ENCODE assay signal across 8 cellular contexts in the genomic region with DNA sequence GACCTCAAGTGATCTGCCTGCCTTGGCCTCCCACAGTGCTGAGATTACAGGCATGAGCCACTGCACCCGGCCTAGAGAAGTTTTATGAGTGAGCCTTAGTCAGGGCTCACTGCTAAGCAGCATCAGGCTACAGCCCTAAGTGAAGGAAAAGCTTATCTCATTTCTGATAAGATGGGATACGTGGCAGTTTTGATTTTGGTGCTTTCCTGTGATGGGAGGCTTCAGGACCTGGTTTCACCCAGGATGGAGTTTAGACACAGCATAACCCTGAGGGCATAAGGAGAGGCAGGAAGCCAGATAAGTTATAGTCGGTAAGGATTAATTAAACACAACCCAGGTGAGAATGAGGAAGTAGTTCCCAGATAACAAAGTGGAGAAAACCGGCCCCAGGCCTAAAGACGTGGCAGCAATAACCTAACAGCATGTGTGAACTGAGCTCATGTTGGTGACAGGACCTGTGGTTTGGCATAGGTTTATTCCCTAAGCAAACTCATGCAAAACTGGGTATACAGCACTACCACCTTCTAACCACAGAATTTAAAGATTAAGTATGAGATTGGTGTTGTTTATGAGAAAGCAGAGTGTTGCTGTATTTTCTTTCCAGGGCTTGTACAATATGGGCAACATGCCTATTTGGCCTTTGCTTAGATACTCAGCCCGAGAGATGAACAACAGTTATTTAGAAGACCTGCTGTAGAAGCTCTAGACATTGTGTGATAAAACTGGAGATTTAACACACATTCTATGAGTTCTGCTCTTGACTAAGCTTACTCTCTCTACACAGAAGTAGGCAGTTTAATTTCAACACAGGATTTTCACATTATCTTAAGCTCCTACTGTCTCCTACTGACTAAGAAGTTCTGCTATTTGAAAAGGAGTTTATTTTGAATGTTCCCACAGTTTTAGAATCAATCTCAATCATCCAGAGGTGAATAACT.
DNase-seq lines count a peak whose midpoint lies in the region; ATAC-seq and TF ChIP-seq lines count a peak whose summit lies in the region.

No MANE protein-coding gene starts in this region.

- H3K4me1 ChIP-seq in MM.1S (ENCODE audit: low read length): no peaks in the 10 kb centered on the region

- peaks cover 14% of the 10 kb centered on the region for H3K4me1 Mint-ChIP-seq in activated CD4-positive, alpha-beta T cell treated with anti-CD3 and anti-CD28 coated beads for 36 hours
- peaks cover 23% of the 10 kb centered on the region for H3K4me1 Mint-ChIP-seq in central memory CD8-positive, alpha-beta T cell

- no peaks in the 10 kb centered on the region for H3K27me3 ChIP-seq in MM.1S (replicated peaks; ENCODE audit: insufficient read depth, low read length)

- H3K27me3 Mint-ChIP-seq in activated CD4-positive, alpha-beta T cell treated with anti-CD3 and anti-CD28 coated beads for 36 hours: no peaks in the 10 kb centered on the region
- H3K27me3 Mint-ChIP-seq in central memory CD8-positive, alpha-beta T cell: peaks cover 6% of the 10 kb centered on the region

- H3K27ac ChIP-seq in MM.1S (ENCODE audit: low read length): no peak overlapping the region

- H3K4me3 ChIP-seq in MM.1S (ENCODE audit: low read length): no peak overlapping the region

- TF ChIP-seq CTCF in MM.1S (IDR thresholded peaks at IDR 0.05; ENCODE audit: low read length): no peak

- no peak overlapping the region for H3K4me3 Mint-ChIP-seq in activated CD4-positive, alpha-beta T cell treated with anti-CD3 and anti-CD28 coated beads for 36 hours
- no peak overlapping the region for H3K4me3 Mint-ChIP-seq in central memory CD8-positive, alpha-beta T cell

- ATAC-seq in activated CD4-positive, alpha-beta T cell treated with anti-CD3 and anti-CD28 coated beads for 36 hours: peak; percentile 88
- peak; percentile 94 for ATAC-seq in central memory CD8-positive, alpha-beta T cell (replicated peaks; ENCODE audit: extremely low read depth, poor library complexity, severe bottlenecking)

- CTCF ChIA-PET in activated CD4-positive, alpha-beta T cell treated with anti-CD3 and anti-CD28 coated beads for 36 hours (lab: Charles Lee): interaction anchor here (0.5 to 1.6 kb wide), 9 partner anchors 9 to 889 kb away, joined by 3 to 5 read pairs (median 4); no protein-coding TSS in a partner anchor

- no peak overlapping the region for H2AFZ ChIP-seq in MM.1S (ENCODE audit: low read length)

- peak; percentile 55 for DNase-seq in activated CD4-positive, alpha-beta T cell treated with anti-CD3 and anti-CD28 coated beads for 36 hours
- DNase-seq in activated CD4-positive, alpha-beta T cell treated with anti-CD3 and anti-CD28 coated beads for 4 hours: no peak
- peak; percentile 26 for DNase-seq in MV-4-11 (lab: John Stamatoyannopoulos, UW)
- peak in 1 of 2 donors; percentile 31 for DNase-seq in central memory CD8-positive, alpha-beta T cell (ENCODE audit: low spot score in 2 of 2)
- DNase-seq in stimulated activated CD8-positive, alpha-beta memory T cell treated with anti-CD3 and anti-CD28 coated beads, Interleukin-4, amount 100 ng/mL, for 48 hours: peak; percentile 25
- DNase-seq in NCI-H748 treated with DMSO at 0.1 percent for 48 hours (lab: John Stamatoyannopoulos, UW): no peak
- DNase-seq in KG1 (lab: John Stamatoyannopoulos, UW): no peak
- DNase-seq in MM.1S: no peak

- intact Hi-C loops in activated CD4-positive, alpha-beta T cell treated with anti-CD3 and anti-CD28 coated beads for 36 hours (cut with DNase I, micrococcal nuclease): loop anchor here (1.0 to 5.0 kb wide), 2 partner anchors 234 to 314 kb away; partner anchors contain the start of gene C1GALT1 (in 1 of the 2)

- no peaks in the 10 kb centered on the region for H3K36me3 ChIP-seq in MM.1S (replicated peaks; ENCODE audit: insufficient read depth, low read length)

- H3K27ac Mint-ChIP-seq in activated CD4-positive, alpha-beta T cell treated with anti-CD3 and anti-CD28 coated beads for 36 hours: peak overlapping the region; percentile 89
- H3K27ac Mint-ChIP-seq in central memory CD8-positive, alpha-beta T cell (ENCODE audit: low read depth): peak overlapping the region; percentile 64

- POLR2A ChIA-PET in activated CD4-positive, alpha-beta T cell treated with anti-CD3 and anti-CD28 coated beads for 36 hours (lab: Charles Lee): interaction anchor here (0.6 to 0.9 kb wide), 6 partner anchors 26 to 357 kb away, joined by 3 to 4 read pairs (median 3); no protein-coding TSS in a partner anchor

- H3K9me3 Mint-ChIP-seq in activated CD4-positive, alpha-beta T cell treated with anti-CD3 and anti-CD28 coated beads for 36 hours (ENCODE audit: low read depth): no peaks in the 10 kb centered on the region
- H3K9me3 Mint-ChIP-seq in central memory CD8-positive, alpha-beta T cell: no peaks in the 10 kb centered on the region

- H3K9me2 ChIP-seq in MM.1S (replicated peaks; ENCODE audit: insufficient read depth, low read length): no peaks in the 10 kb centered on the region

- H3F3A ChIP-seq in MM.1S (ENCODE audit: insufficient read depth, low read length): no peaks in the 10 kb centered on the region

- no peak overlapping the region for H3K9ac ChIP-seq in MM.1S (ENCODE audit: low read length)

- H3K9me3 ChIP-seq in MM.1S (replicated peaks; ENCODE audit: insufficient read depth, low read length): no peaks in the 10 kb centered on the region

- no peaks in the 10 kb centered on the region for H4K20me1 ChIP-seq in MM.1S (ENCODE audit: insufficient read depth, low read length)

- H3K4me2 ChIP-seq in MM.1S (ENCODE audit: low read depth, low read length): no peak overlapping the region

- H3K36me3 Mint-ChIP-seq in activated CD4-positive, alpha-beta T cell treated with anti-CD3 and anti-CD28 coated beads for 36 hours (ENCODE audit: low read depth): no peaks in the 10 kb centered on the region
- H3K36me3 Mint-ChIP-seq in central memory CD8-positive, alpha-beta T cell (ENCODE audit: insufficient read depth): no peaks in the 10 kb centered on the region

- no peaks in the 10 kb centered on the region for H3K79me2 ChIP-seq in MM.1S (ENCODE audit: low read length)

Comparison
In these comparisons a context has a peak if more than half of its experiments do, and no peak if none do; other contexts are left out.
1. DNase-seq: peak in activated CD4-positive, alpha-beta T cell treated with anti-CD3 and anti-CD28 coated beads for 36 hours (single experiment), MV-4-11 (single experiment) and stimulated activated CD8-positive, alpha-beta memory T cell treated with anti-CD3 and anti-CD28 coated beads, Interleukin-4, amount 100 ng/mL, for 48 hours (single experiment); none in activated CD4-positive, alpha-beta T cell treated with anti-CD3 and anti-CD28 coated beads for 4 hours (0 of 2), NCI-H748 treated with DMSO at 0.1 percent for 48 hours (single experiment), KG1 (single experiment) and MM.1S (single experiment).